1 cellular context compared by ENCODE assay signal in the genomic region with DNA sequence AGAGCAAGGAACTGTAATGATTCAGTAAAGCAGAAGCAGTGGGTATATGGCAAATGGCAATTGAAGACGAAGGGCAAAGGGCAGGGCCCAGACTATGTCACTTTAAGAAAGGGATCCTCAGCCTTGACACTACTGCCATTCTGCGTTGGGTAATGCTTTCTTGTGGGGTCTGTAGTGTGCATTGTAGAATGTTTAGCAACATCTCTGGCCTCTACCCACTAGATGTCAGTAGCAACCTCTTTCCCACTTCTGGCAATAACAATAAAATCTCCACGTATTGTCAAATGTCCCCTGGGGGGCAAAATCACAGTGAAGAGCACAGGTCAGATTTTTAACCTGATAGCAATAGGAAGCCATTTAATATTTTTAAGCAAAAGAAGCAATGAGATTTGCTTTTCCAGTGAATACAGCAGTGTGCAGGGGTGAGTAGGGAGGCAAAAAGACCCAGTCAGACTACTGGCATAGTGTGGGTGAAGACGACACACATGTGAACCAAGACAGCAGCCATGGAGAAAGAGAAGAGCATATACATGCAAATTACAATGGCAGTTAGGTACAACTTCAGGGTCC.
TF ChIP-seq lines count a peak whose summit lies in the region.

No MANE protein-coding gene starts in this region.

TF ChIP-seq in GM23338, 12 proteins besides CTCF, POLR2A, EP300 and RAD21 (continued from another document):
- TF ChIP-seq, protein P1, sequence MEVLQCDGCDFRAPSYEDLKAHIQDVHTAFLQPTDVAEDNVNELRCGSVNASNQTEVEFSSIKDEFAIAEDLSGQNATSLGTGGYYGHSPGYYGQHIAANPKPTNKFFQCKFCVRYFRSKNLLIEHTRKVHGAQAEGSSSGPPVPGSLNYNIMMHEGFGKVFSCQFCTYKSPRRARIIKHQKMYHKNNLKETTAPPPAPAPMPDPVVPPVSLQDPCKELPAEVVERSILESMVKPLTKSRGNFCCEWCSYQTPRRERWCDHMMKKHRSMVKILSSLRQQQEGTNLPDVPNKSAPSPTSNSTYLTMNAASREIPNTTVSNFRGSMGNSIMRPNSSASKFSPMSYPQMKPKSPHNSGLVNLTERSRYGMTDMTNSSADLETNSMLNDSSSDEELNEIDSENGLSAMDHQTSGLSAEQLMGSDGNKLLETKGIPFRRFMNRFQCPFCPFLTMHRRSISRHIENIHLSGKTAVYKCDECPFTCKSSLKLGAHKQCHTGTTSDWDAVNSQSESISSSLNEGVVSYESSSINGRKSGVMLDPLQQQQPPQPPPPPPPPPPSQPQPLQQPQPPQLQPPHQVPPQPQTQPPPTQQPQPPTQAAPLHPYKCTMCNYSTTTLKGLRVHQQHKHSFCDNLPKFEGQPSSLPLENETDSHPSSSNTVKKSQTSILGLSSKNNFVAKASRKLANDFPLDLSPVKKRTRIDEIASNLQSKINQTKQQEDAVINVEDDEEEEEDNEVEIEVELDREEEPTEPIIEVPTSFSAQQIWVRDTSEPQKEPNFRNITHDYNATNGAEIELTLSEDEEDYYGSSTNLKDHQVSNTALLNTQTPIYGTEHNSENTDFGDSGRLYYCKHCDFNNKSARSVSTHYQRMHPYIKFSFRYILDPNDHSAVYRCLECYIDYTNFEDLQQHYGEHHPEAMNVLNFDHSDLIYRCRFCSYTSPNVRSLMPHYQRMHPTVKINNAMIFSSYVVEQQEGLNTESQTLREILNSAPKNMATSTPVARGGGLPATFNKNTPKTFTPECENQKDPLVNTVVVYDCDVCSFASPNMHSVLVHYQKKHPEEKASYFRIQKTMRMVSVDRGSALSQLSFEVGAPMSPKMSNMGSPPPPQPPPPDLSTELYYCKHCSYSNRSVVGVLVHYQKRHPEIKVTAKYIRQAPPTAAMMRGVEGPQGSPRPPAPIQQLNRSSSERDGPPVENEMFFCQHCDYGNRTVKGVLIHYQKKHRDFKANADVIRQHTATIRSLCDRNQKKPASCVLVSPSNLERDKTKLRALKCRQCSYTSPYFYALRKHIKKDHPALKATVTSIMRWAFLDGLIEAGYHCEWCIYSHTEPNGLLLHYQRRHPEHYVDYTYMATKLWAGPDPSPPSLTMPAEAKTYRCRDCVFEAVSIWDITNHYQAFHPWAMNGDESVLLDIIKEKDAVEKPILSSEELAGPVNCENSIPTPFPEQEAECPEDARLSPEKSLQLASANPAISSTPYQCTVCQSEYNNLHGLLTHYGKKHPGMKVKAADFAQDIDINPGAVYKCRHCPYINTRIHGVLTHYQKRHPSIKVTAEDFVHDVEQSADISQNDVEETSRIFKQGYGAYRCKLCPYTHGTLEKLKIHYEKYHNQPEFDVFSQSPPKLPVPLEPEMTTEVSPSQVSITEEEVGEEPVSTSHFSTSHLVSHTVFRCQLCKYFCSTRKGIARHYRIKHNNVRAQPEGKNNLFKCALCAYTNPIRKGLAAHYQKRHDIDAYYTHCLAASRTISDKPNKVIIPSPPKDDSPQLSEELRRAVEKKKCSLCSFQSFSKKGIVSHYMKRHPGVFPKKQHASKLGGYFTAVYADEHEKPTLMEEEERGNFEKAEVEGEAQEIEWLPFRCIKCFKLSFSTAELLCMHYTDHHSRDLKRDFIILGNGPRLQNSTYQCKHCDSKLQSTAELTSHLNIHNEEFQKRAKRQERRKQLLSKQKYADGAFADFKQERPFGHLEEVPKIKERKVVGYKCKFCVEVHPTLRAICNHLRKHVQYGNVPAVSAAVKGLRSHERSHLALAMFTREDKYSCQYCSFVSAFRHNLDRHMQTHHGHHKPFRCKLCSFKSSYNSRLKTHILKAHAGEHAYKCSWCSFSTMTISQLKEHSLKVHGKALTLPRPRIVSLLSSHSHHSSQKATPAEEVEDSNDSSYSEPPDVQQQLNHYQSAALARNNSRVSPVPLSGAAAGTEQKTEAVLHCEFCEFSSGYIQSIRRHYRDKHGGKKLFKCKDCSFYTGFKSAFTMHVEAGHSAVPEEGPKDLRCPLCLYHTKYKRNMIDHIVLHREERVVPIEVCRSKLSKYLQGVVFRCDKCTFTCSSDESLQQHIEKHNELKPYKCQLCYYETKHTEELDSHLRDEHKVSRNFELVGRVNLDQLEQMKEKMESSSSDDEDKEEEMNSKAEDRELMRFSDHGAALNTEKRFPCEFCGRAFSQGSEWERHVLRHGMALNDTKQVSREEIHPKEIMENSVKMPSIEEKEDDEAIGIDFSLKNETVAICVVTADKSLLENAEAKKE (CRISPR knock-in tag; IDR thresholded peaks at IDR 0.05) = no peak
- TF ChIP-seq STAT1 (IDR thresholded peaks at IDR 0.05; ENCODE audit: unreplicated experiment) (no peak), EZH2phosphoT487 (IDR thresholded peaks at IDR 0.05; ENCODE audit: unreplicated experiment) (no peak), POLR2AphosphoS5 (IDR thresholded peaks at IDR 0.05; ENCODE audit: low read depth) (no peak)
- TF ChIP-seq, protein P2, sequence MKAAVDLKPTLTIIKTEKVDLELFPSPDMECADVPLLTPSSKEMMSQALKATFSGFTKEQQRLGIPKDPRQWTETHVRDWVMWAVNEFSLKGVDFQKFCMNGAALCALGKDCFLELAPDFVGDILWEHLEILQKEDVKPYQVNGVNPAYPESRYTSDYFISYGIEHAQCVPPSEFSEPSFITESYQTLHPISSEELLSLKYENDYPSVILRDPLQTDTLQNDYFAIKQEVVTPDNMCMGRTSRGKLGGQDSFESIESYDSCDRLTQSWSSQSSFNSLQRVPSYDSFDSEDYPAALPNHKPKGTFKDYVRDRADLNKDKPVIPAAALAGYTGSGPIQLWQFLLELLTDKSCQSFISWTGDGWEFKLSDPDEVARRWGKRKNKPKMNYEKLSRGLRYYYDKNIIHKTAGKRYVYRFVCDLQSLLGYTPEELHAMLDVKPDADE (IDR thresholded peaks at IDR 0.05) = no peak
